In the genomic region with DNA sequence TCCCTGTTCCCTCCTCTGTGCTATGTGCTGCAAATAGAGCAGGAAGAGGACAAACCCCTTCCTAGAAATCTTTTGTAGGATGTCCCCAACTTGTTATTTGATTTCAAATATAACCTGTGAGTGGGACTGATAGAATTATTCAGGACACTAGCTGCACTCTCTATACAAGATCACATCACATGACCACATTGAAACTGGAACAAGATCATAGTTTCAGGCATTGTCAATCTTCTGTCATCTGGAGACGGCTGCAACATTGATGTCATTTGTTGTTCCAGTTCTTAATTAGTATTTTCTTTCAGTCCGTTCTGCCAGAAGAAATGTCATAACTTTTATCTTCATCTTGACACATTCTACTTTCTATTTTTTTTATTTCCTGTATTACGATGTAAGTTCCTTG, we compare ENCODE assay signal across 16 cellular contexts.
DNase-seq lines count a peak whose midpoint lies in the region; ATAC-seq and TF ChIP-seq lines count a peak whose summit lies in the region.
"Had no signal": no experiment of that assay in that cellular context is flagged by ENCODE, and none has a peak within 500 bp of the region (broad histone marks: within the 10 kb centered on the region; RNA-seq: fewer than 3 reads in every experiment).

No MANE protein-coding gene starts in this region.

- no peak overlapping the region for H3K27ac ChIP-seq in ovary

- no peak for TF ChIP-seq POLR2A in ovary (IDR thresholded peaks at IDR 0.05)

- 31 to 42% (median 39%) methylated on average over 3 of the region's 3 CpGs for WGBS in ovary, 3 donors

- ATAC-seq in GM18909 (IDR thresholded peaks at IDR 0.05; ENCODE audit: poor library complexity, unreplicated experiment) = peak; percentile 46
- ATAC-seq in GM21717 (IDR thresholded peaks at IDR 0.05; ENCODE audit: unreplicated experiment) = peak; percentile 60
- ATAC-seq in HG03342 (IDR thresholded peaks at IDR 0.05; ENCODE audit: unreplicated experiment) = peak; percentile 77
- ATAC-seq: T-cell had no signal

- intact Hi-C loops in ovary (cut with DNase I) = no loop called here

- TF ChIP-seq CTCF in ovary (IDR thresholded peaks at IDR 0.05) = no peak

- no peak for TF ChIP-seq EP300 in ovary (IDR thresholded peaks at IDR 0.05)

- no peak overlapping the region for H3K4me3 ChIP-seq in ovary

- no peaks in the 10 kb centered on the region for H3K27me3 ChIP-seq in ovary

- H3K36me3 ChIP-seq in ovary = no peaks in the 10 kb centered on the region

- H3K9me3 ChIP-seq in ovary = no peaks in the 10 kb centered on the region
- H3K9me3 ChIP-seq: SK-N-SH had no signal

- no peaks in the 10 kb centered on the region for H3K4me1 ChIP-seq in ovary (ENCODE audit: insufficient read depth)

- peak; percentile 37 for DNase-seq in pons (ENCODE audit: low spot score)
- DNase-seq in hippocampal formation (lab: John Stamatoyannopoulos, UW) = no peak
- DNase-seq in activated CD4-positive, alpha-beta T cell treated with anti-CD3 and anti-CD28 coated beads for 1 hour = no peak
- DNase-seq in ovary = no peak
- DNase-seq in T-helper 9 cell = no peak
- DNase-seq: DMS 273 treated with DMSO at 0.1 percent for 48 hours, GOT3, NCI-H1105, NCI-H510A treated with DMSO at 0.1 percent for 48 hours, SHP77, SK-N-SH, T-cell, T1000 had no signal
